21 cellular contexts compared by ENCODE assay signal in genomic region chr14:93778453-93778852, GRCh38. TPM values are rescaled to one million over a fixed set of nuclear protein-coding genes. Genes with fewer than 3 reads are reported as not detected.
DNase-seq lines count a peak whose midpoint lies in the region; ATAC-seq and TF ChIP-seq lines count a peak whose summit lies in the region.
"Had no signal": no experiment of that assay in that cellular context is flagged by ENCODE, and none has a peak within 500 bp of the region (broad histone marks: within the 10 kb centered on the region; RNA-seq: fewer than 3 reads in every experiment).

No MANE protein-coding gene starts in this region.

- H3K9me3 ChIP-seq in thoracic aorta, result no peaks in the 10 kb centered on the region
- H3K9me3 ChIP-seq: HAP-1 had no signal

- H3K4me3 Mint-ChIP-seq in progenitor cell of endocrine pancreas (ENCODE audit: low read depth), result no peak overlapping the region
- H3K4me3 Mint-ChIP-seq: CD8-positive, alpha-beta memory T cell had no signal

- no peaks in the 10 kb centered on the region for H3K36me3 Mint-ChIP-seq in progenitor cell of endocrine pancreas (ENCODE audit: insufficient read depth)
- H3K36me3 Mint-ChIP-seq: CD8-positive, alpha-beta memory T cell had no signal

- TF ChIP-seq CTCF in VCaP (conservative IDR thresholded peaks at IDR 0.05), result no peak
- TF ChIP-seq CTCF in dorsolateral prefrontal cortex (IDR thresholded peaks at IDR 0.05 in 54 of 56, conservative IDR thresholded peaks at IDR 0.05 in 2 of 56; ENCODE audit: low read depth in 1 of 56, partially characterized antibody in 56 of 56), result no peak
- no peak for TF ChIP-seq CTCF in progenitor cell of endocrine pancreas (IDR thresholded peaks at IDR 0.05; ENCODE audit: unreplicated experiment)
- TF ChIP-seq CTCF in thoracic aorta (IDR thresholded peaks at IDR 0.05), result no peak

- peaks cover 42% of the 10 kb centered on the region for H3K4me1 Mint-ChIP-seq in progenitor cell of endocrine pancreas (ENCODE audit: low read depth)
- H3K4me1 Mint-ChIP-seq: CD8-positive, alpha-beta memory T cell had no signal

- ATAC-seq in thoracic aorta (ENCODE audit: insufficient number of reproducible peaks, low FRiP score, low read depth), result no peak

- peak overlapping the region; percentile 43 for H3K27ac ChIP-seq in VCaP
- peak overlapping the region in 58 of 59 donors; percentile 14 to 93 (median 76) for H3K27ac ChIP-seq in dorsolateral prefrontal cortex
- peak overlapping the region; percentile 0 to 12 for H3K27ac ChIP-seq in thoracic aorta
- H3K27ac ChIP-seq: GM23248 had no signal

- H3K27ac Mint-ChIP-seq in progenitor cell of endocrine pancreas, result peak overlapping the region; percentile 91
- H3K27ac Mint-ChIP-seq: CD8-positive, alpha-beta memory T cell had no signal

- peaks cover 0 to 9% of the 10 kb centered on the region in 2 donors for H3K4me1 ChIP-seq in thoracic aorta (ENCODE audit: control insufficient read depth in 1 of 2, low read depth in 2 of 2)
- H3K4me1 ChIP-seq: HAP-1 had no signal

- H3K36me3 ChIP-seq in thoracic aorta, result peaks cover 3% of the 10 kb centered on the region

- H3K27me3 Mint-ChIP-seq in progenitor cell of endocrine pancreas, result no peaks in the 10 kb centered on the region

- DNase-seq in dorsolateral prefrontal cortex, result no peak
- no peak for DNase-seq in progenitor cell of endocrine pancreas (ENCODE audit: low spot score, unreplicated experiment)
- no peak for DNase-seq in thoracic aorta (ENCODE audit: low spot score)
- no peak for DNase-seq in stimulated activated CD4-positive, alpha-beta T cell treated with anti-CD3 and anti-CD28 coated beads, Interleukin-2, amount 100 ng/mL, for 48 hours
- no peak for DNase-seq in NCI-H2029 treated with DMSO at 0.1 percent for 48 hours (lab: John Stamatoyannopoulos, UW)
- no peak for DNase-seq in stimulated activated naive CD4-positive, alpha-beta T cell treated with Interleukin-2 at 50 U/mL for 16 hours (lab: John Stamatoyannopoulos, UW)
- DNase-seq: C1 segment of cervical spinal cord; CD8-positive, alpha-beta memory T cell; DND-41; GM23248; MM.1S; NCI-H1092; NCI-H2081 treated with DMSO at 0.1 percent for 48 hours; NCI-H510A treated with DMSO at 0.1 percent for 48 hours; NCI-H82; OCI-M1; Right ventricle myocardium superior had no signal

- H3K4me3 ChIP-seq in dorsolateral prefrontal cortex (peak overlapping the region in 1 of 59 donors; percentile 18), thoracic aorta (no peak overlapping the region)
- H3K4me3 ChIP-seq: GM23248, HAP-1 had no signal

- no peaks in the 10 kb centered on the region for H3K9me3 Mint-ChIP-seq in progenitor cell of endocrine pancreas (ENCODE audit: low read depth)
- H3K9me3 Mint-ChIP-seq: CD8-positive, alpha-beta memory T cell had no signal

- H3K27me3 ChIP-seq in dorsolateral prefrontal cortex, result no peaks in the 10 kb centered on the region
- H3K27me3 ChIP-seq in thoracic aorta (replicated peaks; ENCODE audit: insufficient read depth), result no peaks in the 10 kb centered on the region

- intact Hi-C loops in dorsolateral prefrontal cortex (cut with DNase I), result no loop called here

RNA-seq across cellular contexts. Expression of gene PRIMA1, which starts 9.8 kb away (rescaled TPM):
- total RNA-seq in dorsolateral prefrontal cortex, result 10 to 100 TPM in 75 of 120 experiments, 1 to 10 TPM in 45; 1.8 to 88.2 (median 11.1) TPM
- total RNA-seq in progenitor cell of endocrine pancreas, result 3.2 and 4.0 TPM in 2 replicates
- 1 to 10 TPM; 2.3 to 3.5 TPM for total RNA-seq in thoracic aorta
- total RNA-seq: CD8-positive, alpha-beta memory T cell; G401; LHCN-M2 had no signal

Comparison
In these comparisons a context has a peak if more than half of its experiments do, and no peak if none do; other contexts are left out.
1. H3K27ac ChIP-seq: peak in every context shown above with its lines; median percentile 76 in dorsolateral prefrontal cortex; 43 in VCaP; 6 in thoracic aorta.